ENCODE assay signal across 1 cellular context in genomic region chr21:29182674-29183073, GRCh38.
TF ChIP-seq lines count a peak whose summit lies in the region.

No MANE protein-coding gene starts in this region.

TF ChIP-seq in endothelial cell of umbilical vein, 7 proteins besides CTCF, POLR2A, EP300 and RAD21:
- TF ChIP-seq MYC (IDR thresholded peaks at IDR 0.05; ENCODE audit: low read depth, low read length) (no peak), EZH2 (IDR thresholded peaks at IDR 0.05; ENCODE audit: borderline replicate concordance, low read depth, low read length, severe bottlenecking) (no peak), POLR2AphosphoS5 (IDR thresholded peaks at IDR 0.05; ENCODE audit: insufficient read depth, low read depth, low read length) (no peak), JUN (IDR thresholded peaks at IDR 0.05; ENCODE audit: borderline replicate concordance, insufficient read depth, insufficient read length, low read depth) (no peak), GATA2 (IDR thresholded peaks at IDR 0.05; ENCODE audit: insufficient read depth, insufficient read length, low read depth, low read length) (no peak), FOS (IDR thresholded peaks at IDR 0.05; ENCODE audit: borderline replicate concordance, insufficient read depth, low read length) (no peak)
- TF ChIP-seq, protein P1, sequence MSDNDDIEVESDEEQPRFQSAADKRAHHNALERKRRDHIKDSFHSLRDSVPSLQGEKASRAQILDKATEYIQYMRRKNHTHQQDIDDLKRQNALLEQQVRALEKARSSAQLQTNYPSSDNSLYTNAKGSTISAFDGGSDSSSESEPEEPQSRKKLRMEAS (IDR thresholded peaks at IDR 0.05; ENCODE audit: insufficient read depth, insufficient read length) = no peak
